In the genomic region with DNA sequence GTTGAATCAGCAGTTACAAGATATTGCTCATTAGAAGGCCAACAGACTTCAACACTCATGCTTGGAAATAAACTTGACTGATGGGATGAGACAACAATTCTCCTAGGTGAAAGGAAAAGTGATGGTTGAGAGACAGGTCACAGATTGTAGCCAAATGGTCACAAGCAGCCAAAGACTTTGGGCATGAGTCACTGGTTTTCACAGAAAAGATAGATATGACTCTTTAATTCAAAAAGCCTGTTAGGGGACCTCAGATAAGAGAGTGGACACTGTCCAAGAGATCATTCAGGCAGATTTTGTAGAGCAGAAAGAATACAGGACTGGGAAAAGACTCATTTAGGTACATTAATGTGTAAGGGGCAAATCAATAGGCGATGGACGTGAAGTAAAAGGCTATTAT, we compare ENCODE assay signal across 22 cellular contexts.
"Had no signal": no experiment of that assay in that cellular context is flagged by ENCODE, and none has a peak within 500 bp of the region (broad histone marks: within the 10 kb centered on the region; RNA-seq: fewer than 3 reads in every experiment).

No MANE protein-coding gene starts in this region.

- ATAC-seq: effector memory CD8-positive, alpha-beta T cell; left lobe of liver; natural killer cell; psoas muscle; right cardiac atrium; stimulated activated effector memory CD8-positive, alpha-beta T cell treated with anti-CD3 and anti-CD28 coated beads, Interleukin-12 subunit alpha, Interleukin-12 subunit beta, amount 100 ng/mL, for 72 hours had no signal

- H3K27me3 ChIP-seq: esophagus squamous epithelium, ovary, sigmoid colon, stomach, thyroid gland, vagina had no signal

- DNase-seq: effector memory CD8-positive, alpha-beta T cell; erythroblast; esophagus squamous epithelium; hypothalamus; kidney; natural killer cell; occipital lobe; ovary; posterior cingulate gyrus; psoas muscle; right cardiac atrium; sigmoid colon; stimulated activated CD4-positive, alpha-beta T cell treated with anti-CD3 and anti-CD28 coated beads, Interleukin-2, amount 100 ng/mL, for 24 hours; stimulated activated CD4-positive, alpha-beta T cell treated with anti-CD3 and anti-CD28 coated beads, Interleukin-4, amount 100 ng/mL, for 24 hours; stimulated activated naive CD4-positive, alpha-beta T cell treated with Interleukin-2 at 50 U/mL for 16 hours; stomach; thyroid gland had no signal

- H3K4me1 ChIP-seq: esophagus squamous epithelium, psoas muscle, sigmoid colon, stomach, thyroid gland, vagina had no signal

- H3K9me3 Mint-ChIP-seq: memory B cell had no signal

- H3K27ac Mint-ChIP-seq: effector memory CD8-positive, alpha-beta T cell; memory B cell; natural killer cell; stimulated activated effector memory CD8-positive, alpha-beta T cell treated with anti-CD3 and anti-CD28 coated beads, Interleukin-12 subunit alpha, Interleukin-12 subunit beta, amount 100 ng/mL, for 72 hours had no signal

- H3K36me3 Mint-ChIP-seq: memory B cell; natural killer cell; stimulated activated effector memory CD8-positive, alpha-beta T cell treated with anti-CD3 and anti-CD28 coated beads, Interleukin-12 subunit alpha, Interleukin-12 subunit beta, amount 100 ng/mL, for 72 hours had no signal

- H3K27ac ChIP-seq: esophagus squamous epithelium, ovary, psoas muscle, sigmoid colon, stomach, thyroid gland, vagina had no signal

- H3K4me3 ChIP-seq: esophagus squamous epithelium, lung, ovary, psoas muscle, sigmoid colon, stomach, thyroid gland, vagina had no signal

- H3K36me3 ChIP-seq: esophagus squamous epithelium, ovary, sigmoid colon, stomach, thyroid gland, vagina had no signal

- H3K27me3 Mint-ChIP-seq: effector memory CD8-positive, alpha-beta T cell; memory B cell had no signal

- H3K4me3 Mint-ChIP-seq: effector memory CD8-positive, alpha-beta T cell; memory B cell; natural killer cell; stimulated activated effector memory CD8-positive, alpha-beta T cell treated with anti-CD3 and anti-CD28 coated beads, Interleukin-12 subunit alpha, Interleukin-12 subunit beta, amount 100 ng/mL, for 72 hours had no signal

- H3K9me3 ChIP-seq: esophagus squamous epithelium, ovary, sigmoid colon, thyroid gland, vagina had no signal

- H3K4me1 Mint-ChIP-seq: memory B cell; natural killer cell; stimulated activated effector memory CD8-positive, alpha-beta T cell treated with anti-CD3 and anti-CD28 coated beads, Interleukin-12 subunit alpha, Interleukin-12 subunit beta, amount 100 ng/mL, for 72 hours had no signal
